Comparison of ENCODE assay signal across 17 cellular contexts in genomic region chr15:73605759-73606423, GRCh38. TPM values are rescaled to one million over a fixed set of nuclear protein-coding genes. Genes with fewer than 3 reads are reported as not detected.
DNase-seq lines count a peak whose midpoint lies in the region; ATAC-seq, FAIRE-seq and TF ChIP-seq lines count a peak whose summit lies in the region.
"Had no signal": no experiment of that assay in that cellular context is flagged by ENCODE, and none has a peak within 500 bp of the region (broad histone marks: within the 10 kb centered on the region; RNA-seq: fewer than 3 reads in every experiment).

No MANE protein-coding gene starts in this region.

- H3K4me1 Mint-ChIP-seq in GM23338 = peaks cover 34% of the 10 kb centered on the region
- H3K4me1 Mint-ChIP-seq in astrocyte (ENCODE audit: low read depth, unreplicated experiment) = peaks cover 48% of the 10 kb centered on the region
- peaks cover 15% of the 10 kb centered on the region for H3K4me1 Mint-ChIP-seq in nephron progenitor cell

- H3K36me3 Mint-ChIP-seq in GM23338 (ENCODE audit: low read depth) (no peaks in the 10 kb centered on the region), astrocyte (ENCODE audit: low read depth, unreplicated experiment) (peaks cover 5% of the 10 kb centered on the region), nephron progenitor cell (ENCODE audit: low read depth) (peaks cover 8% of the 10 kb centered on the region)

- ATAC-seq in GM23338 (peak; percentile 60), GM19463 (IDR thresholded peaks at IDR 0.05; ENCODE audit: unreplicated experiment) (no peak), GM21526 (IDR thresholded peaks at IDR 0.05; ENCODE audit: low FRiP score, unreplicated experiment) (no peak)
- ATAC-seq: HepG2 had no signal

- H3K27me3 Mint-ChIP-seq in GM23338 (ENCODE audit: insufficient read depth, low read depth, poor library complexity) (peaks cover 3% of the 10 kb centered on the region), astrocyte (ENCODE audit: low read depth, unreplicated experiment) (no peaks in the 10 kb centered on the region), nephron progenitor cell (ENCODE audit: low read depth, poor library complexity) (no peaks in the 10 kb centered on the region)
- H3K27me3 Mint-ChIP-seq: B cell; CD4-positive, alpha-beta memory T cell had no signal

- H3F3A ChIP-seq in GM23338 (replicated peaks; ENCODE audit: low read depth) = 0 out of 2 replicates have a peak, but pooled peaks cover 2% of the 10 kb centered on the region

- H3K4me1 ChIP-seq in GM23338 (ENCODE audit: insufficient read depth) (peaks cover 63% of the 10 kb centered on the region), HUES64 (ENCODE audit: insufficient read depth, low read length) (peaks cover 51% of the 10 kb centered on the region), astrocyte (ENCODE audit: insufficient read depth, low read length) (peaks cover 28% of the 10 kb centered on the region)

- no peak overlapping the region for H3K4me3 ChIP-seq in GM23338
- no peak overlapping the region for H3K4me3 ChIP-seq in HUES64 (ENCODE audit: low read length)
- no peak overlapping the region for H3K4me3 ChIP-seq in astrocyte (ENCODE audit: insufficient read depth, low read depth, low read length)

- 90% methylated on average over 5 of the region's 5 CpGs for WGBS in HUES64

- no peak for FAIRE-seq in astrocyte (lab: Jason Lieb, UNC)
- FAIRE-seq: HepG2 had no signal

- H3K27ac ChIP-seq in GM23338 (ENCODE audit: low read depth) = peak overlapping the region; percentile 24; the same call in 1 of the 2 replicates
- H3K27ac ChIP-seq in HUES64 (ENCODE audit: low read depth, low read length) = peak overlapping the region; percentile 29; the same call in 1 of the 2 replicates
- H3K27ac ChIP-seq in astrocyte (ENCODE audit: low read depth, low read length) = no peak overlapping the region
- H3K27ac ChIP-seq: KMS-11 had no signal

- no peaks in the 10 kb centered on the region for H3K36me3 ChIP-seq in GM23338 (ENCODE audit: insufficient read depth)
- H3K36me3 ChIP-seq in HUES64 (ENCODE audit: insufficient read depth, low read length) = no peaks in the 10 kb centered on the region
- H3K36me3 ChIP-seq in astrocyte (ENCODE audit: insufficient read depth, low read length) = no peaks in the 10 kb centered on the region

- TF ChIP-seq CTCF in GM23338 (conservative IDR thresholded peaks at IDR 0.05; ENCODE audit: low read depth in 2 of 2) = no peak
- no peak for TF ChIP-seq CTCF in astrocyte (IDR thresholded peaks at IDR 0.05; ENCODE audit: insufficient read depth, low read depth, low read length)
- TF ChIP-seq CTCF in nephron progenitor cell (IDR thresholded peaks at IDR 0.05) = no peak

- DNase-seq in GM23338 (ENCODE audit: low spot score) (peak; percentile 51), astrocyte (ENCODE audit: low read depth) (no peak), nephron progenitor cell (no peak), NCI-H226 (no peak), AG08395 (ENCODE audit: low spot score) (no peak)
- DNase-seq: ACHN; CD4-positive, alpha-beta memory T cell; HCEC 1CT; NCI-H1092; NCI-H1930; NCI-H524 treated with DMSO at 0.1 percent for 48 hours had no signal

- H3K79me2 ChIP-seq in GM23338 (replicated peaks; ENCODE audit: insufficient read depth) (peaks cover 99% of the 10 kb centered on the region), astrocyte (ENCODE audit: insufficient read depth, low read length) (peaks cover 98% of the 10 kb centered on the region)

- H4K20me1 ChIP-seq in GM23338 (replicated peaks; ENCODE audit: insufficient read depth) (peaks cover 74% of the 10 kb centered on the region), astrocyte (ENCODE audit: insufficient read depth, low read length) (peaks cover 100% of the 10 kb centered on the region)

- H3K27me3 ChIP-seq in GM23338 (ENCODE audit: insufficient read depth) (no peaks in the 10 kb centered on the region), HUES64 (ENCODE audit: insufficient read depth, low read length) (no peaks in the 10 kb centered on the region), astrocyte (ENCODE audit: insufficient read depth, low read length) (no peaks in the 10 kb centered on the region)

- H3K9ac ChIP-seq in HUES64 (ENCODE audit: low read depth, low read length) (no peak overlapping the region), astrocyte (ENCODE audit: low read length) (no peak overlapping the region)
- H3K9ac ChIP-seq: KMS-11 had no signal

- no peaks in the 10 kb centered on the region for H3K9me2 ChIP-seq in GM23338 (ENCODE audit: insufficient read depth)

- H2AFZ ChIP-seq in GM23338 (no peak overlapping the region), astrocyte (ENCODE audit: low read depth, low read length) (no peak overlapping the region)

- H3K4me2 ChIP-seq in GM23338 (peak overlapping the region; percentile 4; the same call in 1 of the 2 replicates), astrocyte (ENCODE audit: low read length) (no peak overlapping the region)
- H3K4me2 ChIP-seq: KMS-11 had no signal

- no peaks in the 10 kb centered on the region for H3K9me3 Mint-ChIP-seq in GM23338
- no peaks in the 10 kb centered on the region for H3K9me3 Mint-ChIP-seq in astrocyte (ENCODE audit: unreplicated experiment)
- H3K9me3 Mint-ChIP-seq in nephron progenitor cell = no peaks in the 10 kb centered on the region
- H3K9me3 Mint-ChIP-seq: CD4-positive, alpha-beta memory T cell had no signal

- H3K9me3 ChIP-seq in HUES64 (ENCODE audit: insufficient read depth, low read depth, low read length) (no peaks in the 10 kb centered on the region), astrocyte (ENCODE audit: insufficient read depth, low read depth, low read length) (no peaks in the 10 kb centered on the region)

- H3K4me3 Mint-ChIP-seq in GM23338 = no peak overlapping the region
- H3K4me3 Mint-ChIP-seq in astrocyte (ENCODE audit: unreplicated experiment) = no peak overlapping the region
- H3K4me3 Mint-ChIP-seq in nephron progenitor cell = no peak overlapping the region
- H3K4me3 Mint-ChIP-seq: B cell; CD4-positive, alpha-beta memory T cell had no signal

- H3K27ac Mint-ChIP-seq in GM23338 (peak overlapping the region; percentile 80; the same call in 1 of the 2 replicates), astrocyte (ENCODE audit: unreplicated experiment) (peak overlapping the region; percentile 60), nephron progenitor cell (peak overlapping the region; percentile 62)
- H3K27ac Mint-ChIP-seq: B cell had no signal

TF ChIP-seq in GM23338, 12 proteins besides CTCF, POLR2A, EP300 and RAD21 (continues in another document):
- no peak for TF ChIP-seq ZNF331 (CRISPR knock-in tag; IDR thresholded peaks at IDR 0.05; ENCODE audit: low read depth)
- no peak for TF ChIP-seq STAT1 (IDR thresholded peaks at IDR 0.05; ENCODE audit: unreplicated experiment)
- TF ChIP-seq ETS1 (IDR thresholded peaks at IDR 0.05) = no peak

RNA-seq across cellular contexts. Expression of gene NPTN, which starts 27.3 kb away (rescaled TPM):
- 113 and 121 TPM in 2 replicates for total RNA-seq in GM23338 (2014; rRNA removed; shearing (Covaris generic))
- polyA plus RNA-seq in GM23338 (2016; fragmentation: Nextera tagmentation; extraction: Ambion mirVana) = 53.0 and 56.3 TPM in 2 replicates
- 99.4 TPM for polyA plus RNA-seq in HUES64 (2013, experiment 1 of 2)
- 94.5 TPM for polyA plus RNA-seq in HUES64 (2013, experiment 2 of 2)
- 281 and 305 TPM in 2 replicates for total RNA-seq in astrocyte
